26 cellular contexts compared by ENCODE assay signal in genomic region chr7:23969443-23969842, GRCh38.
"Had no signal": no experiment of that assay in that cellular context is flagged by ENCODE, and none has a peak within 500 bp of the region (broad histone marks: within the 10 kb centered on the region; RNA-seq: fewer than 3 reads in every experiment).

No MANE protein-coding gene starts in this region.

- H3K27ac Mint-ChIP-seq: activated CD4-positive, alpha-beta memory T cell treated with anti-CD3 and anti-CD28 coated beads for 36 hours; activated CD4-positive, alpha-beta T cell treated with anti-CD3 and anti-CD28 coated beads, Interleukin-2, amount 10 ng/mL, durations not matched to agents 7 days and 5 days; activated naive CD4-positive, alpha-beta T cell treated with anti-CD3 and anti-CD28 coated beads, Interleukin-2, amount 10 ng/mL, durations not matched to agents 7 days and 5 days; activated naive CD8-positive, alpha-beta T cell treated with anti-CD3 and anti-CD28 coated beads for 36 hours; activated T-helper 17 cell treated with anti-CD3 and anti-CD28 coated beads, Interleukin-2, amount 50 U/mL, for 72 hours; IgD-negative memory B cell had no signal

- H3K4me1 Mint-ChIP-seq: activated naive CD4-positive, alpha-beta T cell treated with anti-CD3 and anti-CD28 coated beads, Interleukin-2, amount 10 ng/mL, durations not matched to agents 7 days and 5 days; activated T-helper 17 cell treated with anti-CD3 and anti-CD28 coated beads, Interleukin-2, amount 50 U/mL, for 72 hours; IgD-negative memory B cell had no signal

- H3K27me3 Mint-ChIP-seq: activated CD4-positive, alpha-beta memory T cell treated with anti-CD3 and anti-CD28 coated beads for 36 hours; activated naive CD4-positive, alpha-beta T cell treated with anti-CD3 and anti-CD28 coated beads, Interleukin-2, amount 10 ng/mL, durations not matched to agents 7 days and 5 days; IgD-negative memory B cell had no signal

- H3K36me3 Mint-ChIP-seq: activated CD4-positive, alpha-beta memory T cell treated with anti-CD3 and anti-CD28 coated beads for 36 hours; activated naive CD4-positive, alpha-beta T cell treated with anti-CD3 and anti-CD28 coated beads, Interleukin-2, amount 10 ng/mL, durations not matched to agents 7 days and 5 days; activated naive CD8-positive, alpha-beta T cell treated with anti-CD3 and anti-CD28 coated beads for 36 hours; IgD-negative memory B cell had no signal

- H3K4me3 Mint-ChIP-seq: activated CD4-positive, alpha-beta memory T cell treated with anti-CD3 and anti-CD28 coated beads for 36 hours; activated CD4-positive, alpha-beta T cell treated with anti-CD3 and anti-CD28 coated beads, Interleukin-2, amount 10 ng/mL, durations not matched to agents 7 days and 5 days; activated naive CD4-positive, alpha-beta T cell treated with anti-CD3 and anti-CD28 coated beads, Interleukin-2, amount 10 ng/mL, durations not matched to agents 7 days and 5 days; activated naive CD8-positive, alpha-beta T cell treated with anti-CD3 and anti-CD28 coated beads for 36 hours; activated T-helper 17 cell treated with anti-CD3 and anti-CD28 coated beads, Interleukin-2, amount 50 U/mL, for 72 hours; IgD-negative memory B cell had no signal

- H3K9me3 ChIP-seq: breast epithelium, Peyer's patch, SJCRH30, SK-N-SH had no signal

- H3K9me3 Mint-ChIP-seq: activated CD4-positive, alpha-beta memory T cell treated with anti-CD3 and anti-CD28 coated beads for 36 hours; activated CD4-positive, alpha-beta T cell treated with anti-CD3 and anti-CD28 coated beads, Interleukin-2, amount 10 ng/mL, durations not matched to agents 7 days and 5 days; activated naive CD4-positive, alpha-beta T cell treated with anti-CD3 and anti-CD28 coated beads, Interleukin-2, amount 10 ng/mL, durations not matched to agents 7 days and 5 days; activated naive CD8-positive, alpha-beta T cell treated with anti-CD3 and anti-CD28 coated beads for 36 hours; activated T-helper 17 cell treated with anti-CD3 and anti-CD28 coated beads, Interleukin-2, amount 50 U/mL, for 72 hours had no signal

- ATAC-seq: activated T-helper 17 cell treated with anti-CD3 and anti-CD28 coated beads, Interleukin-2, amount 50 U/mL, for 72 hours had no signal

- H3K4me3 ChIP-seq: breast epithelium, Peyer's patch, SJCRH30 had no signal

- H3K36me3 ChIP-seq: breast epithelium, Peyer's patch, SJCRH30 had no signal

- DNase-seq: activated CD4-positive, alpha-beta memory T cell treated with anti-CD3 and anti-CD28 coated beads for 36 hours; activated CD4-positive, alpha-beta T cell treated with anti-CD3 and anti-CD28 coated beads, Interleukin-2, amount 10 ng/mL, durations not matched to agents 7 days and 5 days; activated CD4-positive, CD25-positive, alpha-beta regulatory T cell; activated CD8-positive, alpha-beta memory T cell treated with anti-CD3 and anti-CD28 coated beads for 24 hours; activated gamma-delta T cell; activated naive CD4-positive, alpha-beta T cell treated with anti-CD3 and anti-CD28 coated beads, Interleukin-2, amount 10 ng/mL, durations not matched to agents 7 days and 5 days; activated naive CD8-positive, alpha-beta T cell treated with anti-CD3 and anti-CD28 coated beads for 36 hours; activated T-cell treated with anti-CD3 and anti-CD28 coated beads, Interleukin-2, amount 50 U/mL, for 48 hours; anterior cingulate cortex; MM.1S; NCI-H1930; NCI-H2171; NCI-H510A treated with DMSO at 0.1 percent for 48 hours; NK-92 treated with Interleukin-12 subunit alpha and Interleukin-12 subunit beta, amount 100 ng/mL, for 24 hours; OCI-M1; Right ventricle myocardium superior; SJCRH30; SK-N-SH; T-helper 1 cell had no signal

- H3K4me1 ChIP-seq: breast epithelium had no signal

- H3K27me3 ChIP-seq: breast epithelium, Peyer's patch, SJCRH30 had no signal

- H3K27ac ChIP-seq: breast epithelium, KMS-11, Peyer's patch, RWPE1, SJCRH30, VCaP had no signal
